ENCODE assay signal across 10 cellular contexts in genomic region chr1:229204863-229205777, GRCh38.
A peak's percentile ranks its signal among the peaks of the same experiment; 100 is the strongest.
DNase-seq lines count a peak whose midpoint lies in the region; ATAC-seq, FAIRE-seq and TF ChIP-seq lines count a peak whose summit lies in the region.
"Had no signal": no experiment of that assay in that cellular context is flagged by ENCODE, and none has a peak within 500 bp of the region (broad histone marks: within the 10 kb centered on the region; RNA-seq: fewer than 3 reads in every experiment).

No MANE protein-coding gene starts in this region.

- H4K20me1 ChIP-seq in HepG2 (ENCODE audit: insufficient read depth, low read length), result no peaks in the 10 kb centered on the region

- no peak for DNase-seq in right lobe of liver
- DNase-seq in HepG2 (ENCODE audit: low spot score), result no peak
- peak; percentile 75 for DNase-seq in choroid plexus epithelial cell (ENCODE audit: low read depth)
- no peak for DNase-seq in activated CD4-positive, CD25-positive, alpha-beta regulatory T cell (lab: John Stamatoyannopoulos, UW)
- no peak for DNase-seq in GM19240 (ENCODE audit: insufficient read length, low spot score)
- DNase-seq in NCI-H128 (lab: John Stamatoyannopoulos, UW; ENCODE audit: unreplicated experiment), result no peak
- no peak for DNase-seq in NCI-H2227 (lab: John Stamatoyannopoulos, UW; ENCODE audit: unreplicated experiment)
- DNase-seq: Peyer's patch, posterior cingulate gyrus had no signal

- no peak for TF ChIP-seq CTCF in right lobe of liver (IDR thresholded peaks at IDR 0.05)
- TF ChIP-seq CTCF in HepG2 (CRISPR knock-in tag; IDR thresholded peaks at IDR 0.05), result no peak
- no peak for TF ChIP-seq CTCF in choroid plexus epithelial cell (conservative IDR thresholded peaks at IDR 0.05; ENCODE audit: low read depth, low read length)

- TF ChIP-seq POLR2A in right lobe of liver (IDR thresholded peaks at IDR 0.05), result no peak
- no peak for TF ChIP-seq POLR2A in HepG2 (IDR thresholded peaks at IDR 0.05; ENCODE audit: insufficient read depth in 1 of 2, low read depth in 2 of 2, low read length in 2 of 2)

- H3K9ac ChIP-seq in HepG2 (ENCODE audit: insufficient read depth, low read depth, low read length) (no peak overlapping the region), muscle layer of colon (ENCODE audit: low read length) (no peak overlapping the region)

- ATAC-seq in right lobe of liver, result peak; percentile 25 to 68 (median 44)
- ATAC-seq in HepG2, result no peak

- TF ChIP-seq EP300 in HepG2 (IDR thresholded peaks at IDR 0.05; ENCODE audit: low read depth in 2 of 2, low read length in 2 of 2) (no peak), HepG2 (CRISPR knock-in tag; IDR thresholded peaks at IDR 0.05; ENCODE audit: borderline replicate concordance) (no peak)

- no peak overlapping the region for H2AFZ ChIP-seq in HepG2 (ENCODE audit: low read length)

- no peak for FAIRE-seq in HepG2 (lab: Jason Lieb, UNC)

- no peaks in the 10 kb centered on the region for H3K79me2 ChIP-seq in HepG2 (ENCODE audit: insufficient read depth, low read length)

- H3K4me1 ChIP-seq in right lobe of liver (no peaks in the 10 kb centered on the region), HepG2 (ENCODE audit: insufficient read depth, low read length) (peaks cover 43% of the 10 kb centered on the region), muscle layer of colon (ENCODE audit: insufficient read depth, low read length) (peaks cover 42% of the 10 kb centered on the region)
- H3K4me1 ChIP-seq: Peyer's patch had no signal

- H3K9me3 ChIP-seq in right lobe of liver (no peaks in the 10 kb centered on the region), HepG2 (ENCODE audit: low read length) (no peaks in the 10 kb centered on the region), muscle layer of colon (ENCODE audit: low read length) (no peaks in the 10 kb centered on the region)
- H3K9me3 ChIP-seq: Peyer's patch had no signal

- TF ChIP-seq RAD21 in HepG2 (CRISPR knock-in tag; IDR thresholded peaks at IDR 0.05), result no peak

- no peak overlapping the region for H3K4me2 ChIP-seq in HepG2 (ENCODE audit: low read depth, low read length)

- WGBS in right lobe of liver (ENCODE audit: insufficient coverage, low coverage, low lambda C conversion rate, missing lambda C conversion rate), result 74% methylated on average over 13 of the region's 17 CpGs
- 92% methylated on average over 17 of the region's 17 CpGs for WGBS in HepG2 (ENCODE audit: low lambda C conversion rate)

- H3K27ac ChIP-seq in right lobe of liver (peak overlapping the region in 1 of 3 donors; percentile 36), HepG2 (ENCODE audit: extremely low read length, insufficient read depth, low read length) (no peak overlapping the region), muscle layer of colon (ENCODE audit: low read depth, low read length) (peak overlapping the region; percentile 21)

- H3K27me3 ChIP-seq in right lobe of liver (no peaks in the 10 kb centered on the region), HepG2 (ENCODE audit: control insufficient read depth in 1 of 2, insufficient read depth in 2 of 2, low read length in 2 of 2) (no peaks in the 10 kb centered on the region), muscle layer of colon (ENCODE audit: control insufficient read depth in 1 of 2, insufficient read depth in 2 of 2, low read length in 2 of 2) (no peaks in the 10 kb centered on the region)
- H3K27me3 ChIP-seq: Peyer's patch had no signal

- POLR2A ChIA-PET in HepG2 (lab: Yijun Ruan, JAX), result no interaction called here

- no TSS peak for BruUV-seq in HepG2 (replicated peaks; lab: Mats Ljungman, UMichigan)

- H3K4me3 ChIP-seq in right lobe of liver, result no peak overlapping the region
- H3K4me3 ChIP-seq in HepG2 (replicated peaks in 1 of 3; ENCODE audit: insufficient read depth in 1 of 3, low read depth in 2 of 3, low read length in 3 of 3), result no peak overlapping the region
- no peak overlapping the region for H3K4me3 ChIP-seq in choroid plexus epithelial cell (ENCODE audit: low read depth, low read length)
- H3K4me3 ChIP-seq in muscle layer of colon (ENCODE audit: low read depth in 1 of 2, low read length in 2 of 2), result no peak overlapping the region
- H3K4me3 ChIP-seq: Peyer's patch had no signal

- in situ Hi-C loops in HepG2 (cut with HindIII; ENCODE audit: extremely low pct_ligation_motif_present, low pct_unique_long_range_greater_than_20kb), result no loop called here

- H3K36me3 ChIP-seq in right lobe of liver (no peaks in the 10 kb centered on the region), HepG2 (replicated peaks in 1 of 2; ENCODE audit: control insufficient read depth in 1 of 2, insufficient read depth in 2 of 2, low read length in 2 of 2) (no peaks in the 10 kb centered on the region), muscle layer of colon (ENCODE audit: insufficient read depth, low read length) (no peaks in the 10 kb centered on the region)
- H3K36me3 ChIP-seq: Peyer's patch had no signal

- CTCF ChIA-PET in HepG2 (lab: Yijun Ruan, JAX; ENCODE audit: low intra/inter-chr PET ratio, low total read pairs), result no interaction called here

- intact Hi-C loops in right lobe of liver (cut with DNase I) (no loop called here), HepG2 (cut with micrococcal nuclease; ENCODE audit: unreplicated experiment) (no loop called here)

TF ChIP-seq in HepG2, 621 proteins besides CTCF, POLR2A, EP300 and RAD21 (continues in another document):
- no peak for TF ChIP-seq ZNF737 (CRISPR knock-in tag; IDR thresholded peaks at IDR 0.05; ENCODE audit: borderline replicate concordance)
- no peak for TF ChIP-seq ZMYM2 (CRISPR knock-in tag; IDR thresholded peaks at IDR 0.05)
- no peak for TF ChIP-seq HMGXB4 (CRISPR knock-in tag; IDR thresholded peaks at IDR 0.05; ENCODE audit: borderline replicate concordance in 1 of 2, low read depth in 1 of 2)
- TF ChIP-seq ZNF597 (CRISPR knock-in tag; IDR thresholded peaks at IDR 0.05), result no peak
- TF ChIP-seq ZFP1 (CRISPR knock-in tag; IDR thresholded peaks at IDR 0.05), result no peak
- no peak for TF ChIP-seq FOSL2 (CRISPR knock-in tag; IDR thresholded peaks at IDR 0.05)
- TF ChIP-seq ZSCAN12 (CRISPR knock-in tag; IDR thresholded peaks at IDR 0.05), result no peak
- TF ChIP-seq ZNF761 (CRISPR knock-in tag; conservative IDR thresholded peaks at IDR 0.05), result no peak
- no peak for TF ChIP-seq HDAC6 (IDR thresholded peaks at IDR 0.05; ENCODE audit: low read depth, low read length)
